In genomic region chr14:37279818-37280217, GRCh38 we compare ENCODE assay signal across 26 cellular contexts.
"Had no signal": no experiment of that assay in that cellular context is flagged by ENCODE, and none has a peak within 500 bp of the region (broad histone marks: within the 10 kb centered on the region; RNA-seq: fewer than 3 reads in every experiment).

No MANE protein-coding gene starts in this region.

- H3K9me3 ChIP-seq: esophagus squamous epithelium, gastrocnemius medialis, heart right ventricle, left lung, lower lobe of right lung had no signal

- H3K4me3 ChIP-seq: coronary artery, dorsolateral prefrontal cortex, esophagus squamous epithelium, gastrocnemius medialis, heart right ventricle, left lung, lower lobe of right lung had no signal

- H3K27ac ChIP-seq: coronary artery, dorsolateral prefrontal cortex, epithelial cell of prostate, esophagus squamous epithelium, gastrocnemius medialis, heart right ventricle, left lung, lower lobe of right lung had no signal

- FAIRE-seq: endometrium, islet of Langerhans, keratinocyte had no signal

- ATAC-seq: esophagus mucosa; gastrocnemius medialis; heart right ventricle; left cardiac atrium; left lung; left ventricle myocardium superior; lower lobe of right lung; naive thymus-derived CD4-positive, alpha-beta T cell had no signal

- DNase-seq: dermis blood vessel endothelial cell; dorsolateral prefrontal cortex; effector CD4-positive, alpha-beta T cell; effector memory CD4-positive, alpha-beta T cell; erythroblast; esophagus squamous epithelium; foreskin fibroblast; foreskin melanocyte; gastrocnemius medialis; glutamatergic neuron; head of caudate nucleus; heart right ventricle; hippocampal formation; left cardiac atrium; left lung; left ventricle myocardium superior; lower lobe of right lung; mesendoderm; midbrain; naive thymus-derived CD4-positive, alpha-beta T cell had no signal

- H3K27me3 ChIP-seq: dorsolateral prefrontal cortex, esophagus squamous epithelium, gastrocnemius medialis, heart right ventricle, left lung had no signal

- H3K36me3 ChIP-seq: esophagus squamous epithelium, gastrocnemius medialis, left lung, lower lobe of right lung had no signal

- H3K4me1 ChIP-seq: esophagus squamous epithelium, gastrocnemius medialis, heart right ventricle, left lung, lower lobe of right lung had no signal
